In genomic region chr7:45089314-45089891, GRCh38 we compare ENCODE assay signal across 8 cellular contexts. TPM values are rescaled to one million over a fixed set of nuclear protein-coding genes. Genes with fewer than 3 reads are reported as not detected.
A peak's percentile ranks its signal among the peaks of the same experiment; 100 is the strongest.
DNase-seq lines count a peak whose midpoint lies in the region; ATAC-seq and TF ChIP-seq lines count a peak whose summit lies in the region.

No MANE protein-coding gene starts in this region.

- H3K4me1 Mint-ChIP-seq in osteocyte (ENCODE audit: unreplicated experiment): peaks cover 6% of the 10 kb centered on the region

- H3K36me3 ChIP-seq in HUES64 (ENCODE audit: insufficient read depth, low read length): no peaks in the 10 kb centered on the region
- H3K36me3 ChIP-seq in tibial artery: peaks cover 0 to 19% (median 0%) of the 10 kb centered on the region in 3 donors

- H3K9me3 ChIP-seq in HUES64 (ENCODE audit: insufficient read depth, low read depth, low read length): no peaks in the 10 kb centered on the region
- peaks cover 0 to 5% (median 0%) of the 10 kb centered on the region in 3 donors for H3K9me3 ChIP-seq in tibial artery

- H3K36me3 Mint-ChIP-seq in osteocyte (ENCODE audit: unreplicated experiment): no peaks in the 10 kb centered on the region

- H3K27me3 ChIP-seq in HUES64 (ENCODE audit: insufficient read depth, low read length) (peaks cover 18% of the 10 kb centered on the region), tibial artery (no peaks in the 10 kb centered on the region)

- peak overlapping the region; percentile 77 for H3K4me3 Mint-ChIP-seq in osteocyte (ENCODE audit: unreplicated experiment)

- intact Hi-C loops in cardiac septum (cut with DNase I): no loop called here
- intact Hi-C loops in tibial artery (cut with DNase I; ENCODE audit: low total_unique reads): loop anchor here (5.0 kb wide), 1 partner anchor 92 kb away; no protein-coding TSS in a partner anchor

- TF ChIP-seq CTCF in AG09309 (IDR thresholded peaks at IDR 0.05; ENCODE audit: control insufficient read depth, insufficient read depth, low read depth, low read length, missing control alignments) (no peak), osteocyte (IDR thresholded peaks at IDR 0.05) (no peak), tibial artery (IDR thresholded peaks at IDR 0.05) (no peak)

- peaks cover 4% of the 10 kb centered on the region for H3K27me3 Mint-ChIP-seq in osteocyte (ENCODE audit: unreplicated experiment)

- DNase-seq in AG09309 (ENCODE audit: low read depth) (no peak), SW480 (ENCODE audit: low spot score) (peak; percentile 76), amniotic epithelial cell (ENCODE audit: low read depth) (peak; percentile 47), cardiac septum (ENCODE audit: low spot score) (peak; percentile 71), osteocyte (ENCODE audit: extremely low spot score, unreplicated experiment) (peak; percentile 88), tibial artery (peak in 1 of 2 donors; percentile 79)

- WGBS in HUES64: 13% methylated on average over 19 of the region's 22 CpGs

- no peak for ATAC-seq in HG03159 (IDR thresholded peaks at IDR 0.05; ENCODE audit: unreplicated experiment)

- no peak overlapping the region for H3K27ac ChIP-seq in HUES64 (ENCODE audit: low read depth, low read length)
- peak overlapping the region; percentile 84 to 88 for H3K27ac ChIP-seq in tibial artery

- H3K27ac Mint-ChIP-seq in osteocyte (ENCODE audit: unreplicated experiment): no peak overlapping the region

- H3K4me3 ChIP-seq in AG09309 (ENCODE audit: control insufficient read depth, low read depth, low read length) (peak overlapping the region; percentile 63), HUES64 (ENCODE audit: low read length) (peak overlapping the region; percentile 62), tibial artery (peak overlapping the region; percentile 64 to 74)

- H3K9ac ChIP-seq in HUES64 (ENCODE audit: low read depth, low read length): no peak overlapping the region

- peaks cover 11% of the 10 kb centered on the region for H3K4me1 ChIP-seq in HUES64 (ENCODE audit: insufficient read depth, low read length)
- H3K4me1 ChIP-seq in tibial artery: peaks cover 0 to 18% (median 9%) of the 10 kb centered on the region in 4 donors

- no peaks in the 10 kb centered on the region for H3K9me3 Mint-ChIP-seq in osteocyte (ENCODE audit: unreplicated experiment)

RNA-seq across cellular contexts. Expression of gene NACAD, which starts 0.6 kb away (rescaled TPM):
- 2.6 TPM for polyA plus RNA-seq in HUES64 (2013, experiment 1 of 2)
- 3.4 TPM for polyA plus RNA-seq in HUES64 (2013, experiment 2 of 2)
- total RNA-seq in cardiac septum (5.3 TPM), osteocyte (9.6 and 10.5 TPM in 2 replicates)

RNA-seq across cellular contexts. Expression of gene TBRG4, which starts 22.1 kb away (rescaled TPM):
- 73.6 TPM for polyA plus RNA-seq in HUES64 (2013, experiment 1 of 2)
- polyA plus RNA-seq in HUES64 (2013, experiment 2 of 2): 76.5 TPM
- total RNA-seq in cardiac septum (61.4 TPM), osteocyte (54.9 and 60.0 TPM in 2 replicates)
